ENCODE assay signal across 18 cellular contexts in the genomic region with DNA sequence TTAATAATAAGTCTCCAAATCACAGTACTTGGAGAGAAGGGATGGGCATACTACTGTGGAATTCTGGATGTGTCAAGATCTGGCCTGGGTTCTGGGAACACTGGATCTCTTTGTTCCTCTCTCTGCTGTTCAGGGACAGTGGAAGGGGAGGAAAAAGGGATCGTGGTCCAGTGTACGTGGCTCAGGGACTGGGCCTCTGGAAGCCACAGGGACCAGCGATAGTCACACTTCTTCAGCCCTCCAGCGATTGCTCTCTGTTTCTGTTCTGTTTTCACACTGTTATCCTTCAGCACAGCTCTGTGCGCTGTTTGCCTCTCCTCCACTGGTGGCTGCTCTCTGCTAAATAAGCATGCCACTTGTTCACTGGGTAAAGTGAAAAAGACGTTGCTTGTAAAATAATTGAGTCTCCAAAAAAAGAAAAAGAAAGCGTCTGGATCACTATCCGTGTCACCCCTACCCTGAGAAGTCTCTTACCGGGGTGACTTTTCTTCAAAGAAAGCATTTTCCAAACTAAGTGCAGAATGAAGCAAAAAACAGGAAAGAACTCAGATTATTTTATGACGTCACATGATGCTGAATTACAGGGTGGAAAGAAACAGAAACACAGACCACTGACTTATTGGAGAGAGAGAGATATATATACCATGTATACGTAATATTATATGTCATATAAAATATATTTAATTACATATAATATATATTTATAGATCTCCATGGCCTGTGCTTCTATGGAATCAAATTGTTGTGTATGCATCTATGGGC.
DNase-seq lines count a peak whose midpoint lies in the region; ATAC-seq, FAIRE-seq and TF ChIP-seq lines count a peak whose summit lies in the region.
"Had no signal": no experiment of that assay in that cellular context is flagged by ENCODE, and none has a peak within 500 bp of the region (broad histone marks: within the 10 kb centered on the region; RNA-seq: fewer than 3 reads in every experiment).

No MANE protein-coding gene starts in this region.

- H3K27me3 ChIP-seq in effector memory CD4-positive, alpha-beta T cell (replicated peaks; ENCODE audit: control insufficient read depth, insufficient read depth, low read length, poor library complexity, severe bottlenecking), result no peaks in the 10 kb centered on the region
- H3K27me3 ChIP-seq in CD8-positive, alpha-beta T cell (ENCODE audit: insufficient read depth, low read length), result no peaks in the 10 kb centered on the region
- H3K27me3 ChIP-seq: pancreas had no signal

- H3K4me1 ChIP-seq in effector memory CD4-positive, alpha-beta T cell (ENCODE audit: control insufficient read depth, insufficient read depth, low read length, poor library complexity, severe bottlenecking), result no peaks in the 10 kb centered on the region
- H3K4me1 ChIP-seq in CD8-positive, alpha-beta T cell (ENCODE audit: insufficient read depth, low read length), result no peaks in the 10 kb centered on the region
- H3K4me1 ChIP-seq: pancreas had no signal

- H3K27ac Mint-ChIP-seq in CD8-positive, alpha-beta T cell, result no peak overlapping the region
- H3K27ac Mint-ChIP-seq: activated B cell treated with CpG ODN at 0.5 μM for 24 hours; CD4-positive, alpha-beta T cell; effector memory CD8-positive, alpha-beta T cell; T-helper 17 cell had no signal

- POLR2A ChIA-PET in CD8-positive, alpha-beta T cell (lab: Charles Lee), result no interaction called here

- H3K9me3 ChIP-seq in effector memory CD4-positive, alpha-beta T cell (ENCODE audit: control insufficient read depth, low read length), result no peaks in the 10 kb centered on the region
- no peaks in the 10 kb centered on the region for H3K9me3 ChIP-seq in CD8-positive, alpha-beta T cell (ENCODE audit: low read length)
- H3K9me3 ChIP-seq: pancreas had no signal

- FAIRE-seq in frontal cortex (lab: Jason Lieb, UNC), result peak; percentile 21
- FAIRE-seq: pancreas had no signal

- H3K27me3 Mint-ChIP-seq in CD8-positive, alpha-beta T cell (ENCODE audit: low read depth), result no peaks in the 10 kb centered on the region
- H3K27me3 Mint-ChIP-seq: activated B cell treated with CpG ODN at 0.5 μM for 24 hours; CD4-positive, alpha-beta T cell; effector memory CD8-positive, alpha-beta T cell had no signal

- no peak overlapping the region for H3K4me3 ChIP-seq in effector memory CD4-positive, alpha-beta T cell (ENCODE audit: insufficient read depth, low read depth, low read length, poor library complexity, severe bottlenecking)
- H3K4me3 ChIP-seq in CD8-positive, alpha-beta T cell (ENCODE audit: low read depth, low read length), result no peak overlapping the region
- H3K4me3 ChIP-seq: pancreas had no signal

- no peaks in the 10 kb centered on the region for H3K36me3 ChIP-seq in effector memory CD4-positive, alpha-beta T cell (ENCODE audit: control insufficient read depth, insufficient read depth, low read length)
- no peaks in the 10 kb centered on the region for H3K36me3 ChIP-seq in CD8-positive, alpha-beta T cell (ENCODE audit: insufficient read depth, low read length)
- H3K36me3 ChIP-seq: pancreas had no signal

- TF ChIP-seq CTCF in VCaP (conservative IDR thresholded peaks at IDR 0.05), result 0 out of 2 replicates have a peak, but pooled peaks have one; percentile 10
- no peak for TF ChIP-seq CTCF in CD8-positive, alpha-beta T cell (IDR thresholded peaks at IDR 0.05)

- ATAC-seq in CD8-positive, alpha-beta T cell, result no peak
- ATAC-seq in esophagus mucosa, result no peak
- ATAC-seq: effector memory CD8-positive, alpha-beta T cell; left cardiac atrium; T-helper 17 cell had no signal

- intact Hi-C loops in CD8-positive, alpha-beta T cell (cut with DNase I, micrococcal nuclease), result no loop called here

- no peak overlapping the region for H3K4me3 Mint-ChIP-seq in CD8-positive, alpha-beta T cell
- H3K4me3 Mint-ChIP-seq: activated B cell treated with CpG ODN at 0.5 μM for 24 hours; CD4-positive, alpha-beta T cell; effector memory CD8-positive, alpha-beta T cell; T-helper 17 cell had no signal

- no peaks in the 10 kb centered on the region for H3K36me3 Mint-ChIP-seq in CD8-positive, alpha-beta T cell

- CTCF ChIA-PET in CD8-positive, alpha-beta T cell (lab: Charles Lee), result no interaction called here

- no peaks in the 10 kb centered on the region for H3K4me1 Mint-ChIP-seq in CD8-positive, alpha-beta T cell (ENCODE audit: low read depth)
- H3K4me1 Mint-ChIP-seq: activated B cell treated with CpG ODN at 0.5 μM for 24 hours, T-helper 17 cell had no signal

- H3K27ac ChIP-seq in VCaP, result no peak overlapping the region
- no peak overlapping the region for H3K27ac ChIP-seq in effector memory CD4-positive, alpha-beta T cell (ENCODE audit: insufficient read depth, low read length, poor library complexity, severe bottlenecking)
- no peak overlapping the region for H3K27ac ChIP-seq in CD8-positive, alpha-beta T cell (ENCODE audit: low read depth, low read length)
- H3K27ac ChIP-seq: pancreas had no signal

- DNase-seq in COLO829 (ENCODE audit: low spot score) (peak; percentile 60), frontal cortex (ENCODE audit: low spot score in 2 of 2) (no peak), pons (ENCODE audit: low spot score) (peak; percentile 81), OCI-M1 (lab: John Stamatoyannopoulos, UW) (no peak)
- no peak for DNase-seq in effector memory CD4-positive, alpha-beta T cell
- DNase-seq in CD8-positive, alpha-beta T cell, result no peak
- DNase-seq: ACHN; activated B cell treated with CpG ODN at 0.5 μM for 24 hours; CD4-positive, alpha-beta T cell; DMS79; effector memory CD8-positive, alpha-beta T cell; left cardiac atrium; NCI-H1694 treated with DMSO at 0.1 percent for 48 hours; pancreas; stimulated activated naive CD4-positive, alpha-beta T cell; T-helper 17 cell had no signal

- H3K9me3 Mint-ChIP-seq in CD8-positive, alpha-beta T cell, result no peaks in the 10 kb centered on the region
- H3K9me3 Mint-ChIP-seq: activated B cell treated with CpG ODN at 0.5 μM for 24 hours; CD4-positive, alpha-beta T cell had no signal

Comparison
In these comparisons a context has a peak if more than half of its experiments do, and no peak if none do; other contexts are left out.
1. DNase-seq: peak in COLO829 (single experiment) and pons (single experiment); none in frontal cortex (0 of 2), effector memory CD4-positive, alpha-beta T cell (0 of 3), OCI-M1 (single experiment) and CD8-positive, alpha-beta T cell (0 of 7).